ENCODE assay signal across 22 cellular contexts in genomic region chr16:51237207-51237606, GRCh38.
"Had no signal": no experiment of that assay in that cellular context is flagged by ENCODE, and none has a peak within 500 bp of the region (broad histone marks: within the 10 kb centered on the region; RNA-seq: fewer than 3 reads in every experiment).

No MANE protein-coding gene starts in this region.

- H3K27me3 ChIP-seq: gastrocnemius medialis, right atrium auricular region had no signal

- H3K9me3 ChIP-seq: gastrocnemius medialis, heart right ventricle, lower lobe of right lung, right atrium auricular region had no signal

- DNase-seq: activated B cell treated with CpG ODN at 0.5 μM for 24 hours; activated CD4-positive, alpha-beta T cell treated with anti-CD3 and anti-CD28 coated beads for 48 hours; activated CD8-positive, alpha-beta memory T cell treated with anti-CD3 and anti-CD28 coated beads, Interleukin-2, amount 50 U/mL, for 4 hours; activated CD8-positive, alpha-beta T cell treated with anti-CD3 and anti-CD28 coated beads, Interleukin-2, amount 10 ng/mL, durations not matched to agents 7 days and 5 days; activated effector memory CD4-positive, alpha-beta T cell treated with anti-CD3 and anti-CD28 coated beads, Interleukin-2, amount 50 U/mL, for 16 hours; activated T-cell treated with anti-CD3 and anti-CD28 coated beads, Interleukin-2, amount 50 U/mL, for 48 hours; effector CD8-positive, alpha-beta T cell; gastrocnemius medialis; heart right ventricle; left cardiac atrium; lower lobe of right lung; posterior cingulate gyrus; stimulated activated CD4-positive, alpha-beta T cell treated with anti-CD3 and anti-CD28 coated beads, Interleukin-15, amount 100 ng/mL, for 24 hours; stimulated activated CD4-positive, alpha-beta T cell treated with anti-CD3 and anti-CD28 coated beads, Interleukin-4, amount 100 ng/mL, for 1 hour; stimulated activated naive CD4-positive, alpha-beta T cell; SW 1271 had no signal

- H3K4me1 ChIP-seq: gastrocnemius medialis, heart right ventricle, lower lobe of right lung, right atrium auricular region had no signal

- H3K4me3 Mint-ChIP-seq: activated B cell treated with CpG ODN at 0.5 μM for 24 hours; activated CD8-positive, alpha-beta T cell treated with anti-CD3 and anti-CD28 coated beads, Interleukin-2, amount 10 ng/mL, durations not matched to agents 7 days and 5 days; T-helper 2 cell treated with Interferon-gamma antibody and Interleukin-4, amounts not matched to agents 5 μg/mL and 100 μg/mL, for 36 hours; type B pancreatic cell had no signal

- ATAC-seq: activated CD8-positive, alpha-beta T cell treated with anti-CD3 and anti-CD28 coated beads, Interleukin-2, amount 10 ng/mL, durations not matched to agents 7 days and 5 days; activated naive CD4-positive, alpha-beta T cell treated with anti-CD3 and anti-CD28 coated beads, Interleukin-2, amount 50 U/mL, for 72 hours; gastrocnemius medialis; heart right ventricle; left cardiac atrium; lower lobe of right lung had no signal

- H3K36me3 Mint-ChIP-seq: type B pancreatic cell had no signal

- H3K4me1 Mint-ChIP-seq: activated B cell treated with CpG ODN at 0.5 μM for 24 hours had no signal

- H3K27ac Mint-ChIP-seq: activated B cell treated with CpG ODN at 0.5 μM for 24 hours; activated CD8-positive, alpha-beta T cell treated with anti-CD3 and anti-CD28 coated beads, Interleukin-2, amount 10 ng/mL, durations not matched to agents 7 days and 5 days; activated naive CD4-positive, alpha-beta T cell treated with anti-CD3 and anti-CD28 coated beads, Interleukin-2, amount 50 U/mL, for 72 hours; T-helper 2 cell treated with Interferon-gamma antibody and Interleukin-4, amounts not matched to agents 5 μg/mL and 100 μg/mL, for 36 hours; type B pancreatic cell had no signal

- H3K4me3 ChIP-seq: coronary artery, gastrocnemius medialis, heart right ventricle, lower lobe of right lung, right atrium auricular region, skin epidermis had no signal

- H3K36me3 ChIP-seq: gastrocnemius medialis, heart right ventricle, lower lobe of right lung, right atrium auricular region had no signal

- H3K27me3 Mint-ChIP-seq: activated B cell treated with CpG ODN at 0.5 μM for 24 hours had no signal

- H3K27ac ChIP-seq: coronary artery, gastrocnemius medialis, heart right ventricle, lower lobe of right lung, right atrium auricular region, skin epidermis had no signal
